In genomic region chr13:40681341-40682051, GRCh38 we compare ENCODE assay signal across 14 cellular contexts. TPM values are rescaled to one million over a fixed set of nuclear protein-coding genes. Genes with fewer than 3 reads are reported as not detected.
DNase-seq lines count a peak whose midpoint lies in the region; ATAC-seq and TF ChIP-seq lines count a peak whose summit lies in the region.
"Had no signal": no experiment of that assay in that cellular context is flagged by ENCODE, and none has a peak within 500 bp of the region (broad histone marks: within the 10 kb centered on the region; RNA-seq: fewer than 3 reads in every experiment).

No MANE protein-coding gene starts in this region.

- H3K4me1 Mint-ChIP-seq in mesothelial cell of epicardium (peaks cover 17% of the 10 kb centered on the region), progenitor cell of endocrine pancreas (ENCODE audit: low read depth) (peaks cover 4% of the 10 kb centered on the region)

- H3F3A ChIP-seq in DOHH2 (ENCODE audit: control insufficient read depth, insufficient read depth) = peaks cover 9% of the 10 kb centered on the region

- no peaks in the 10 kb centered on the region for H3K36me3 Mint-ChIP-seq in mesothelial cell of epicardium
- no peaks in the 10 kb centered on the region for H3K36me3 Mint-ChIP-seq in progenitor cell of endocrine pancreas (ENCODE audit: insufficient read depth)
- H3K36me3 Mint-ChIP-seq: CD8-positive, alpha-beta memory T cell; naive thymus-derived CD8-positive, alpha-beta T cell; T-cell had no signal

- DNase-seq in dermis blood vessel endothelial cell (peak; percentile 96), mesothelial cell of epicardium (ENCODE audit: low spot score in 2 of 2, unreplicated experiment in 2 of 2) (no peak), left lung (no peak), inferior parietal cortex (ENCODE audit: extremely low spot score) (no peak), progenitor cell of endocrine pancreas (ENCODE audit: low spot score, unreplicated experiment) (no peak)
- DNase-seq: CD8-positive, alpha-beta memory T cell; effector CD8-positive, alpha-beta T cell; hippocampal formation; MM.1S; naive thymus-derived CD8-positive, alpha-beta T cell; stimulated activated CD4-positive, alpha-beta T cell treated with anti-CD3 and anti-CD28 coated beads, Interleukin-12 subunit alpha, Interleukin-12 subunit beta, amount 100 ng/mL, for 4 hours; T-cell had no signal

- H3K36me3 ChIP-seq in DOHH2 (ENCODE audit: control insufficient read depth, low read length) (no peaks in the 10 kb centered on the region), left lung (no peaks in the 10 kb centered on the region)

- intact Hi-C loops in left lung (cut with DNase I) = loop anchor here in 1 of 2 donors (10.0 kb wide), 1 partner anchor 617 kb away; no protein-coding TSS in a partner anchor

- H3K4me3 ChIP-seq in DOHH2 (ENCODE audit: low read length) (peak overlapping the region; percentile 59), left lung (no peak overlapping the region)

- H3K27me3 Mint-ChIP-seq in mesothelial cell of epicardium (ENCODE audit: low read depth) (no peaks in the 10 kb centered on the region), progenitor cell of endocrine pancreas (no peaks in the 10 kb centered on the region)
- H3K27me3 Mint-ChIP-seq: CD8-positive, alpha-beta memory T cell; naive thymus-derived CD8-positive, alpha-beta T cell; T-cell had no signal

- TF ChIP-seq RAD21 in Ishikawa (IDR thresholded peaks at IDR 0.05; ENCODE audit: low read depth) = no peak

- no peak for TF ChIP-seq CTCF in DOHH2 (IDR thresholded peaks at IDR 0.05; ENCODE audit: low read depth, low read length, poor library complexity, severe bottlenecking)
- TF ChIP-seq CTCF in mesothelial cell of epicardium (IDR thresholded peaks at IDR 0.05; ENCODE audit: unreplicated experiment) = no peak
- TF ChIP-seq CTCF in left lung (IDR thresholded peaks at IDR 0.05) = no peak
- TF ChIP-seq CTCF in progenitor cell of endocrine pancreas (IDR thresholded peaks at IDR 0.05; ENCODE audit: unreplicated experiment) = no peak

- no peaks in the 10 kb centered on the region for H3K9me3 ChIP-seq in DOHH2 (ENCODE audit: control insufficient read depth, insufficient read depth, low read length)
- no peaks in the 10 kb centered on the region for H3K9me3 ChIP-seq in left lung

- no peaks in the 10 kb centered on the region for H3K9me2 ChIP-seq in DOHH2 (replicated peaks; ENCODE audit: control insufficient read depth, low read length)

- H3K4me3 Mint-ChIP-seq in mesothelial cell of epicardium (no peak overlapping the region), progenitor cell of endocrine pancreas (ENCODE audit: low read depth) (no peak overlapping the region)
- H3K4me3 Mint-ChIP-seq: naive thymus-derived CD8-positive, alpha-beta T cell; T-cell had no signal

- ATAC-seq in left lung = no peak
- ATAC-seq: naive thymus-derived CD8-positive, alpha-beta T cell; T-cell had no signal

- H3K27ac Mint-ChIP-seq in mesothelial cell of epicardium = peak overlapping the region; percentile 8
- no peak overlapping the region for H3K27ac Mint-ChIP-seq in progenitor cell of endocrine pancreas
- H3K27ac Mint-ChIP-seq: T-cell had no signal

- H3K9me3 Mint-ChIP-seq in mesothelial cell of epicardium = no peaks in the 10 kb centered on the region
- H3K9me3 Mint-ChIP-seq in progenitor cell of endocrine pancreas (ENCODE audit: low read depth) = no peaks in the 10 kb centered on the region
- H3K9me3 Mint-ChIP-seq: CD8-positive, alpha-beta memory T cell; naive thymus-derived CD8-positive, alpha-beta T cell; T-cell had no signal

- H3K4me2 ChIP-seq in DOHH2 (ENCODE audit: low read length) = peak overlapping the region; percentile 82

- no peaks in the 10 kb centered on the region for H4K20me1 ChIP-seq in DOHH2 (ENCODE audit: control insufficient read depth, insufficient read depth, low read depth, low read length)

- H3K4me1 ChIP-seq in DOHH2 (ENCODE audit: control insufficient read depth, low read length) (peaks cover 72% of the 10 kb centered on the region), left lung (peaks cover 0 to 6% of the 10 kb centered on the region in 2 donors)

- no peak for TF ChIP-seq EP300 in Ishikawa (IDR thresholded peaks at IDR 0.05; ENCODE audit: borderline replicate concordance)

- H3K27me3 ChIP-seq in DOHH2 (ENCODE audit: control insufficient read depth, low read length) (no peaks in the 10 kb centered on the region), left lung (no peaks in the 10 kb centered on the region)

- peaks cover 9% of the 10 kb centered on the region for H3K79me2 ChIP-seq in DOHH2 (ENCODE audit: control insufficient read depth, low read length)

- H3K27ac ChIP-seq in DOHH2 (ENCODE audit: low read depth, low read length) = peak overlapping the region; percentile 82
- H3K27ac ChIP-seq in left lung = no peak overlapping the region

TF ChIP-seq in Ishikawa, 13 proteins besides CTCF, POLR2A, EP300 and RAD21:
- TF ChIP-seq NFIC (IDR thresholded peaks at IDR 0.05) = 0 out of 2 replicates have a peak, but pooled peaks have one; percentile 16
- no peak for TF ChIP-seq REST (IDR thresholded peaks at IDR 0.05; ENCODE audit: low read depth)
- TF ChIP-seq CEBPB (IDR thresholded peaks at IDR 0.05) = no peak
- TF ChIP-seq TAF1 (IDR thresholded peaks at IDR 0.05; ENCODE audit: low read depth) = no peak
- no peak for TF ChIP-seq ZBTB7A (IDR thresholded peaks at IDR 0.05; ENCODE audit: low read depth)
- no peak for TF ChIP-seq EGR1 (IDR thresholded peaks at IDR 0.05)
- no peak for TF ChIP-seq USF1 (IDR thresholded peaks at IDR 0.05)

RNA-seq across cellular contexts. Expression of gene FOXO1, which starts 15.1 kb away (rescaled TPM):
- 35.4 and 60.4 TPM in 2 replicates for total RNA-seq in dermis blood vessel endothelial cell
- 31.7 to 33.7 TPM (median 32.7 TPM) in 3 replicates for total RNA-seq in mesothelial cell of epicardium
- total RNA-seq in left lung = 10 to 100 TPM; 19.3 to 24.0 TPM
- 15.7 TPM in 2 replicates for total RNA-seq in progenitor cell of endocrine pancreas
